9 cellular contexts compared by ENCODE assay signal in genomic region chr20:37295001-37295400, GRCh38. TPM values are rescaled to one million over a fixed set of nuclear protein-coding genes. Genes with fewer than 3 reads are reported as not detected.
DNase-seq lines count a peak whose midpoint lies in the region; FAIRE-seq and TF ChIP-seq lines count a peak whose summit lies in the region.
"Had no signal": no experiment of that assay in that cellular context is flagged by ENCODE, and none has a peak within 500 bp of the region (broad histone marks: within the 10 kb centered on the region; RNA-seq: fewer than 3 reads in every experiment).

No MANE protein-coding gene starts in this region.

- no peaks in the 10 kb centered on the region for H3K9me3 ChIP-seq in neutrophil
- H3K9me3 ChIP-seq in right atrium auricular region, result no peaks in the 10 kb centered on the region

- H3K27ac ChIP-seq in neutrophil (peak overlapping the region; percentile 86), right atrium auricular region (no peak overlapping the region)

- FAIRE-seq in bronchial epithelial cell (lab: Jason Lieb, UNC), result no peak

- no peak for TF ChIP-seq RAD21 in Ishikawa (IDR thresholded peaks at IDR 0.05; ENCODE audit: low read depth)

- no peak for TF ChIP-seq EP300 in Ishikawa (IDR thresholded peaks at IDR 0.05; ENCODE audit: borderline replicate concordance)

- H3K27me3 ChIP-seq in bronchial epithelial cell (ENCODE audit: control insufficient read depth, insufficient read depth, low read length) (no peaks in the 10 kb centered on the region), neutrophil (no peaks in the 10 kb centered on the region), right atrium auricular region (no peaks in the 10 kb centered on the region)

- TF ChIP-seq CTCF in AG10803 (conservative IDR thresholded peaks at IDR 0.05; ENCODE audit: low read length) (no peak), bronchial epithelial cell (IDR thresholded peaks at IDR 0.05; ENCODE audit: insufficient read depth, low read length, severe bottlenecking) (no peak), neutrophil (IDR thresholded peaks at IDR 0.05) (no peak), right atrium auricular region (IDR thresholded peaks at IDR 0.05) (no peak)

- DNase-seq in AG10803 (ENCODE audit: low read depth), result peak; percentile 97
- peak; percentile 100 for DNase-seq in bronchial epithelial cell (ENCODE audit: low read depth)
- DNase-seq in NCI-H146 (lab: John Stamatoyannopoulos, UW), result no peak
- DNase-seq in AML-193 (lab: John Stamatoyannopoulos, UW), result no peak
- no peak for DNase-seq in activated gamma-delta T cell treated with Interleukin-2 at 50 U/mL for 16 hours
- no peak for DNase-seq in right atrium auricular region (ENCODE audit: low spot score)
- DNase-seq: activated naive CD8-positive, alpha-beta T cell treated with anti-CD3 and anti-CD28 coated beads, Interleukin-2, amount 10 ng/mL, durations not matched to agents 7 days and 5 days had no signal

- H3K4me3 ChIP-seq in AG10803 (ENCODE audit: low read length) (no peak overlapping the region), bronchial epithelial cell (ENCODE audit: low read depth, low read length) (no peak overlapping the region), neutrophil (ENCODE audit: low read depth in 1 of 2, low read length in 1 of 2) (no peak overlapping the region), right atrium auricular region (no peak overlapping the region)

- H3K4me1 ChIP-seq in neutrophil (ENCODE audit: control insufficient read depth in 1 of 2, insufficient read depth in 1 of 2, low read depth in 1 of 2, low read length in 1 of 2), result peaks cover 44 to 50% of the 10 kb centered on the region in 2 experiments
- H3K4me1 ChIP-seq in right atrium auricular region, result peaks cover 0 to 43% of the 10 kb centered on the region in 2 donors

- peaks cover 3% of the 10 kb centered on the region for H3K36me3 ChIP-seq in bronchial epithelial cell (ENCODE audit: control insufficient read depth, insufficient read depth, low read length)
- H3K36me3 ChIP-seq in neutrophil, result peaks cover 13% of the 10 kb centered on the region
- H3K36me3 ChIP-seq in right atrium auricular region, result no peaks in the 10 kb centered on the region

TF ChIP-seq in Ishikawa, 13 proteins besides CTCF, POLR2A, EP300 and RAD21:
- TF ChIP-seq MAX (IDR thresholded peaks at IDR 0.05), result peak; percentile 32; the same call in 1 of the 2 replicates
- TF ChIP-seq CREB1 (IDR thresholded peaks at IDR 0.05; ENCODE audit: low read depth), result no peak

RNA-seq across cellular contexts. Expression of gene MANBAL, which starts 5.5 kb away (rescaled TPM):
- total RNA-seq in bronchial epithelial cell (14.8 and 21.1 TPM in 2 replicates), right atrium auricular region (10 to 100 TPM; 13.1 to 17.8 TPM)

RNA-seq across cellular contexts. Expression of gene GHRH, which starts 33.4 kb away (rescaled TPM):
- not detected in 2 replicates for total RNA-seq in bronchial epithelial cell
- 1 to 10 TPM; 1.5 to 3.6 TPM for total RNA-seq in right atrium auricular region
- total RNA-seq: activated naive CD8-positive, alpha-beta T cell treated with anti-CD3 and anti-CD28 coated beads, Interleukin-2, amount 10 ng/mL, durations not matched to agents 7 days and 5 days had no signal

RNA-seq across cellular contexts. Expression of gene SRC, which starts 50.9 kb away (rescaled TPM):
- total RNA-seq in bronchial epithelial cell (16.6 and 18.2 TPM in 2 replicates), right atrium auricular region (10 to 100 TPM in 1 of 2 donors, 1 to 10 TPM in 1; 6.9 to 14.3 TPM)

Comparison
In these comparisons a context has a peak if more than half of its experiments do, and no peak if none do; other contexts are left out.
1. DNase-seq: peak in AG10803 (single experiment) and bronchial epithelial cell (single experiment); none in NCI-H146 (single experiment), AML-193 (0 of 2), activated gamma-delta T cell treated with Interleukin-2 at 50 U/mL for 16 hours (single experiment) and right atrium auricular region (single experiment).